In genomic region chr11:62922653-62923371, GRCh38 we compare ENCODE assay signal across 9 cellular contexts. TPM values are rescaled to one million over a fixed set of nuclear protein-coding genes. Genes with fewer than 3 reads are reported as not detected.
DNase-seq lines count a peak whose midpoint lies in the region; ATAC-seq, FAIRE-seq and TF ChIP-seq lines count a peak whose summit lies in the region.
"Had no signal": no experiment of that assay in that cellular context is flagged by ENCODE, and none has a peak within 500 bp of the region (broad histone marks: within the 10 kb centered on the region; RNA-seq: fewer than 3 reads in every experiment).

No MANE protein-coding gene starts in this region.

- WGBS in small intestine, 3 donors = 26 to 40% (median 26%) methylated on average over 16 to 22 of the region's 22 CpGs

- H3K9me3 ChIP-seq in HCT116 (ENCODE audit: control insufficient read depth in 1 of 2, insufficient read depth in 1 of 2, low read depth in 1 of 2, low read length in 2 of 2) (no peaks in the 10 kb centered on the region), small intestine (ENCODE audit: control insufficient read depth, low read depth) (no peaks in the 10 kb centered on the region)
- H3K9me3 ChIP-seq: neutrophil had no signal

- no peak overlapping the region for H2AFZ ChIP-seq in HCT116 (ENCODE audit: low read depth, low read length, poor library complexity, severe bottlenecking)

- intact Hi-C loops in HCT116 (cut with micrococcal nuclease) = no loop called here

- no peaks in the 10 kb centered on the region; the same call in 1 of the 2 replicates for H3K27me3 ChIP-seq in HCT116 (ENCODE audit: insufficient read depth, low read length)
- peaks cover 7 to 35% of the 10 kb centered on the region in 2 donors for H3K27me3 ChIP-seq in small intestine (ENCODE audit: control insufficient read depth in 2 of 2, insufficient read depth in 2 of 2, low read length in 2 of 2)

- no peak overlapping the region for H3K27ac Mint-ChIP-seq in activated naive CD8-positive, alpha-beta T cell treated with anti-CD3 and anti-CD28 coated beads for 36 hours
- H3K27ac Mint-ChIP-seq in memory B cell = no peak overlapping the region

- peaks cover 7 to 17% of the 10 kb centered on the region in 2 experiments for H3K4me1 ChIP-seq in HCT116 (ENCODE audit: control insufficient read depth in 1 of 2, insufficient read depth in 2 of 2, low read length in 2 of 2)
- peaks cover 0 to 6% of the 10 kb centered on the region in 2 donors for H3K4me1 ChIP-seq in small intestine (ENCODE audit: control insufficient read depth in 2 of 2, insufficient read depth in 1 of 2, low read depth in 1 of 2, low read length in 1 of 2)

- H3K36me3 ChIP-seq in HCT116 (ENCODE audit: control insufficient read depth in 1 of 2, insufficient read depth in 2 of 2, low read length in 2 of 2) (no peaks in the 10 kb centered on the region), small intestine (ENCODE audit: control insufficient read depth in 2 of 2, insufficient read depth in 2 of 2, low read length in 2 of 2) (no peaks in the 10 kb centered on the region)
- H3K36me3 ChIP-seq: neutrophil had no signal

- BruUV-seq in HCT116 (replicated peaks; lab: Mats Ljungman, UMichigan) = no TSS peak

- H3K27ac ChIP-seq in HCT116 (ENCODE audit: low read depth, low read length) (no peak overlapping the region), small intestine (ENCODE audit: low read depth in 1 of 2, low read length in 1 of 2) (no peak overlapping the region)
- H3K27ac ChIP-seq: neutrophil had no signal

- H3K9ac ChIP-seq in HCT116 (ENCODE audit: low read length) = no peak overlapping the region

- RAD21 ChIA-PET in HCT116 (lab: Charles Lee; ENCODE audit: low non-redundant PET in 1 of 2, low total read pairs in 2 of 2, uncharacterized antibody in 2 of 2, unreplicated experiment in 2 of 2) = interaction anchor here in 1 of 2 experiments (0.7 kb wide), 1 partner anchor 101 kb away, joined by 3 read pairs; no protein-coding TSS in a partner anchor

- peaks cover 21% of the 10 kb centered on the region for H3K4me1 Mint-ChIP-seq in activated naive CD8-positive, alpha-beta T cell treated with anti-CD3 and anti-CD28 coated beads for 36 hours
- peaks cover 10% of the 10 kb centered on the region for H3K4me1 Mint-ChIP-seq in memory B cell

- no peaks in the 10 kb centered on the region for H3K36me3 Mint-ChIP-seq in activated naive CD8-positive, alpha-beta T cell treated with anti-CD3 and anti-CD28 coated beads for 36 hours
- H3K36me3 Mint-ChIP-seq in memory B cell = no peaks in the 10 kb centered on the region

- FAIRE-seq in small intestine (lab: Jason Lieb, UNC) = no peak

- POLR2A ChIA-PET in AG04449 (lab: Yijun Ruan, JAX) = no interaction called here
- POLR2A ChIA-PET in HCT116 (lab: Charles Lee) = no interaction called here
- POLR2A ChIA-PET in HEK293T (lab: Yijun Ruan, JAX) = no interaction called here

- H3K4me2 ChIP-seq in HCT116 (ENCODE audit: low read length) = no peak overlapping the region

- no peak for TF ChIP-seq RAD21 in HCT116 (IDR thresholded peaks at IDR 0.05; ENCODE audit: low read depth)

- peak overlapping the region; percentile 3 for H3K4me3 Mint-ChIP-seq in activated naive CD8-positive, alpha-beta T cell treated with anti-CD3 and anti-CD28 coated beads for 36 hours
- no peak overlapping the region for H3K4me3 Mint-ChIP-seq in memory B cell

- no peak overlapping the region for H3K4me3 ChIP-seq in AG04449 (ENCODE audit: low read depth, low read length)
- H3K4me3 ChIP-seq in HCT116 (replicated peaks in 1 of 2; ENCODE audit: low read depth in 1 of 2, low read length in 2 of 2) = no peak overlapping the region
- no peak overlapping the region for H3K4me3 ChIP-seq in small intestine (ENCODE audit: low read depth in 1 of 2, low read length in 2 of 2)

- peak; percentile 53 for TF ChIP-seq CTCF in AG04449 (IDR thresholded peaks at IDR 0.05; ENCODE audit: insufficient read depth, low read length, missing control alignments)
- peak in 2 of 3 experiments; percentile 46 to 60; a peak in 4 of 6 replicates for TF ChIP-seq CTCF in HCT116 (IDR thresholded peaks at IDR 0.05 in 2 of 3, conservative IDR thresholded peaks at IDR 0.05 in 1 of 3; ENCODE audit: borderline replicate concordance in 1 of 3, insufficient read depth in 1 of 3, low read depth in 2 of 3, low read length in 2 of 3)

- H4K20me1 ChIP-seq in HCT116 (ENCODE audit: insufficient read depth) = no peaks in the 10 kb centered on the region

- H3K27me3 Mint-ChIP-seq in activated naive CD8-positive, alpha-beta T cell treated with anti-CD3 and anti-CD28 coated beads for 36 hours = peaks cover 70% of the 10 kb centered on the region
- peaks cover 13% of the 10 kb centered on the region for H3K27me3 Mint-ChIP-seq in memory B cell

- DNase-seq in AG04449 (ENCODE audit: low read depth, low spot score) (no peak), HCT116 (ENCODE audit: low read depth, low spot score) (no peak), memory B cell (ENCODE audit: low spot score in 2 of 2) (no peak), glomerular visceral epithelial cell (ENCODE audit: extremely low spot score) (no peak), small intestine (no peak), HEK293T (ENCODE audit: extremely low spot score) (no peak)
- peak; percentile 55 for DNase-seq in activated naive CD8-positive, alpha-beta T cell treated with anti-CD3 and anti-CD28 coated beads for 36 hours

- H3K9me2 ChIP-seq in HCT116 (ENCODE audit: insufficient read depth) = no peaks in the 10 kb centered on the region

- CTCF ChIA-PET in AG04449 (lab: Yijun Ruan, JAX) = interaction anchor here (0.6 to 12.0 kb wide), 4 partner anchors 11 to 101 kb away, joined by 3 to 150 read pairs (median 3); no protein-coding TSS in a partner anchor
- CTCF ChIA-PET in HCT116 (lab: Charles Lee) = interaction anchor here (1.0 to 2.3 kb wide), 2 partner anchors 13 to 17 kb away, joined by 3 to 8 read pairs; no protein-coding TSS in a partner anchor
- CTCF ChIA-PET in HEK293T (lab: Yijun Ruan, JAX) = interaction anchor here (1.3 kb wide), 1 partner anchor 101 kb away, joined by 3 read pairs; no protein-coding TSS in a partner anchor

- TF ChIP-seq POLR2A in HCT116 (IDR thresholded peaks at IDR 0.05; ENCODE audit: borderline replicate concordance, extremely low read depth, insufficient read depth, insufficient read length) = no peak

- H3K79me2 ChIP-seq in HCT116 (ENCODE audit: insufficient read depth, low read length) = no peaks in the 10 kb centered on the region

- ATAC-seq in HCT116 (0 out of 2 replicates have a peak, but pooled peaks have one; percentile 9), memory B cell (ENCODE audit: low read depth) (peak; percentile 28), GM18870 (IDR thresholded peaks at IDR 0.05; ENCODE audit: unreplicated experiment) (no peak)

- no peaks in the 10 kb centered on the region for H3K9me3 Mint-ChIP-seq in activated naive CD8-positive, alpha-beta T cell treated with anti-CD3 and anti-CD28 coated beads for 36 hours
- H3K9me3 Mint-ChIP-seq in memory B cell = no peaks in the 10 kb centered on the region

TF ChIP-seq in HCT116, 20 proteins besides CTCF, POLR2A, EP300 and RAD21 (continues in another document):
- TF ChIP-seq FOSL1 (IDR thresholded peaks at IDR 0.05; ENCODE audit: low read depth) (no peak), SP1 (IDR thresholded peaks at IDR 0.05; ENCODE audit: low read depth) (no peak), CBX3 (IDR thresholded peaks at IDR 0.05; ENCODE audit: low read depth) (no peak), ZFX (IDR thresholded peaks at IDR 0.05) (no peak), ZBTB33 (IDR thresholded peaks at IDR 0.05; ENCODE audit: extremely low read depth, insufficient replicate concordance, low read length) (no peak)

TF ChIP-seq in HEK293T, 16 proteins besides CTCF, POLR2A, EP300 and RAD21:
- TF ChIP-seq L3MBTL2 (conservative IDR thresholded peaks at IDR 0.05) = no peak
- no peak for TF ChIP-seq FOXK2 (IDR thresholded peaks at IDR 0.05)
- TF ChIP-seq ARNT (IDR thresholded peaks at IDR 0.05) = no peak
- TF ChIP-seq SUZ12 (IDR thresholded peaks at IDR 0.05) = no peak
- no peak for TF ChIP-seq FOXM1 (IDR thresholded peaks at IDR 0.05; ENCODE audit: borderline replicate concordance)
- TF ChIP-seq ELF4 (IDR thresholded peaks at IDR 0.05) = no peak
- TF ChIP-seq FOXA1 (IDR thresholded peaks at IDR 0.05) = no peak
- TF ChIP-seq SP1 (IDR thresholded peaks at IDR 0.05) = no peak

RNA-seq across cellular contexts. Expression of gene CHRM1, which starts 1.6 kb away (rescaled TPM):
- total RNA-seq in HCT116 (2021; ENCODE audit: unreplicated experiment) = 0.10 TPM
- polyA plus RNA-seq in HCT116 (2012) = 0.23 TPM in 1 of 2 replicates, not detected in the other
- not detected for total RNA-seq in activated naive CD8-positive, alpha-beta T cell treated with anti-CD3 and anti-CD28 coated beads for 36 hours
- 1 to 10 TPM in 1 of 3 donors, not detected in 2; 1.1 TPM for polyA plus RNA-seq in small intestine

RNA-seq across cellular contexts. Expression of gene SLC3A2, which starts 42.1 kb away (rescaled TPM):
- 418 TPM for total RNA-seq in HCT116 (2021; ENCODE audit: unreplicated experiment)
- 519 and 571 TPM in 2 replicates for polyA plus RNA-seq in HCT116 (2012)
- total RNA-seq in activated naive CD8-positive, alpha-beta T cell treated with anti-CD3 and anti-CD28 coated beads for 36 hours = 100 to 1,000 TPM; 408 to 428 TPM
- polyA plus RNA-seq in small intestine = 100 to 1,000 TPM; 124 to 200 (median 176) TPM
